ENCODE assay signal across 8 cellular contexts in the genomic region with DNA sequence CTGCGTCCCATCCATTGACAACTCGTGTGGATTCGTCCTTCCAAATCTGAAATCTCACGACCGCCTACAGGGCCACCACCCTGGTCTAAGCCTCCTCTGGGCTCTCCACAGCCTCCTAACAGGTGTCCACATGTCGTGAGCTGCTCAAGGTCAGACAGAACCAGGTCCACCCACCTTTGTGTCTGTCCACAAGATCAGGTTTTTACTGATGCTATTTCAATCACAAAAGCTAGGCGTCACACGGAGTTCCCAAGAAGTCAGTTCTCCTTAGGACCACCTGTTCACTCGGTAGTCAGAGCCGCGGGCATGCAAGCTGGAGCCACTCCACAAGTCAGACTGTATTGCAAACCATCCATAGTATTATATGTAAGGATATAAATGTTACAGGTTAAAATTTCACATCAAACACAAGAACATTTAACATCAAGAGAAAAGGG. TPM values are rescaled to one million over a fixed set of nuclear protein-coding genes. Genes with fewer than 3 reads are reported as not detected.
DNase-seq lines count a peak whose midpoint lies in the region; ATAC-seq and TF ChIP-seq lines count a peak whose summit lies in the region.

No MANE protein-coding gene starts in this region.

- no peak for TF ChIP-seq CTCF in heart right ventricle (IDR thresholded peaks at IDR 0.05)
- TF ChIP-seq CTCF in right atrium auricular region (IDR thresholded peaks at IDR 0.05) = no peak
- no peak for TF ChIP-seq CTCF in tibial nerve (IDR thresholded peaks at IDR 0.05)

- H3K27me3 ChIP-seq in heart right ventricle (peaks cover 0 to 12% (median 0%) of the 10 kb centered on the region in 7 donors), right atrium auricular region (no peaks in the 10 kb centered on the region), mucosa of rectum (ENCODE audit: control insufficient read depth in 2 of 2, insufficient read depth in 2 of 2, low read length in 2 of 2) (peaks cover 0 to 3% of the 10 kb centered on the region in 2 donors), tibial nerve (no peaks in the 10 kb centered on the region)

- H3K36me3 Mint-ChIP-seq in activated naive CD8-positive, alpha-beta T cell treated with anti-CD3 and anti-CD28 coated beads, Interleukin-2, amount 50 U/mL, for 24 hours (ENCODE audit: low read depth) = peaks cover 20% of the 10 kb centered on the region

- H3K9me3 ChIP-seq in heart right ventricle (no peaks in the 10 kb centered on the region), right atrium auricular region (no peaks in the 10 kb centered on the region), mucosa of rectum (ENCODE audit: control insufficient read depth in 2 of 2, low read length in 2 of 2) (no peaks in the 10 kb centered on the region), tibial nerve (no peaks in the 10 kb centered on the region)

- TF ChIP-seq POLR2A in tibial nerve (IDR thresholded peaks at IDR 0.05) (no peak), erythroblast (IDR thresholded peaks at IDR 0.05; ENCODE audit: low read length) (no peak)

- peaks cover 3% of the 10 kb centered on the region for H3K27me3 Mint-ChIP-seq in activated naive CD8-positive, alpha-beta T cell treated with anti-CD3 and anti-CD28 coated beads, Interleukin-2, amount 50 U/mL, for 24 hours

- H3K4me3 ChIP-seq in heart right ventricle = peak overlapping the region in 8 of 10 donors; percentile 56 to 74 (median 63)
- peak overlapping the region in 1 of 2 donors; percentile 58 for H3K4me3 ChIP-seq in right atrium auricular region
- H3K4me3 ChIP-seq in mucosa of rectum (ENCODE audit: low read length in 2 of 2) = peak overlapping the region; percentile 63 to 79
- H3K4me3 ChIP-seq in tibial nerve = peak overlapping the region; percentile 50 to 78 (median 62)

- peak overlapping the region in 1 of 2 donors; percentile 70 for H3K9ac ChIP-seq in mucosa of rectum (ENCODE audit: low read depth in 1 of 2, low read length in 2 of 2)

- H3K27ac Mint-ChIP-seq in activated naive CD8-positive, alpha-beta T cell treated with anti-CD3 and anti-CD28 coated beads, Interleukin-2, amount 50 U/mL, for 24 hours = peak overlapping the region; percentile 87

- DNase-seq in heart right ventricle (no peak), right atrium auricular region (ENCODE audit: low spot score) (no peak), tibial nerve (ENCODE audit: low spot score in 2 of 2) (no peak), erythroblast (lab: John Stamatoyannopoulos, UW) (no peak), NCI-H2196 treated with DMSO at 0.1 percent for 48 hours (lab: John Stamatoyannopoulos, UW; ENCODE audit: unreplicated experiment) (no peak)
- DNase-seq in activated naive CD8-positive, alpha-beta T cell treated with anti-CD3 and anti-CD28 coated beads, Interleukin-2, amount 50 U/mL, for 24 hours = no peak

- no peaks in the 10 kb centered on the region for H3K9me3 Mint-ChIP-seq in activated naive CD8-positive, alpha-beta T cell treated with anti-CD3 and anti-CD28 coated beads, Interleukin-2, amount 50 U/mL, for 24 hours

- H3K36me3 ChIP-seq in heart right ventricle (peaks cover 0 to 8% (median 0%) of the 10 kb centered on the region in 9 donors), right atrium auricular region (no peaks in the 10 kb centered on the region), mucosa of rectum (ENCODE audit: control insufficient read depth in 2 of 2, insufficient read depth in 2 of 2, low read length in 2 of 2) (peaks cover 0 to 7% of the 10 kb centered on the region in 2 donors), tibial nerve (peaks cover 0 to 14% (median 0%) of the 10 kb centered on the region in 3 donors)

- TF ChIP-seq EP300 in tibial nerve (IDR thresholded peaks at IDR 0.05) = no peak

- peaks cover 0 to 21% (median 7%) of the 10 kb centered on the region in 9 donors for H3K4me1 ChIP-seq in heart right ventricle
- H3K4me1 ChIP-seq in right atrium auricular region = peaks cover 0 to 6% of the 10 kb centered on the region in 2 donors
- H3K4me1 ChIP-seq in mucosa of rectum (ENCODE audit: control insufficient read depth in 2 of 2, insufficient read depth in 2 of 2, low read length in 2 of 2) = peaks cover 3 to 4% of the 10 kb centered on the region in 2 donors
- H3K4me1 ChIP-seq in tibial nerve = peaks cover 0 to 16% (median 4%) of the 10 kb centered on the region in 4 donors

- intact Hi-C loops in heart right ventricle (cut with DNase I) = no loop called here

- H3K27ac ChIP-seq in heart right ventricle (no peak overlapping the region), right atrium auricular region (no peak overlapping the region), mucosa of rectum (ENCODE audit: low read depth in 2 of 2, low read length in 2 of 2) (no peak overlapping the region), tibial nerve (peak overlapping the region in 2 of 4 donors; percentile 74 to 87)

- ATAC-seq in heart right ventricle = peak in 2 of 8 donors; percentile 2 to 7
- ATAC-seq in activated naive CD8-positive, alpha-beta T cell treated with anti-CD3 and anti-CD28 coated beads, Interleukin-2, amount 50 U/mL, for 24 hours = no peak
- no peak for ATAC-seq in GM18870 (IDR thresholded peaks at IDR 0.05; ENCODE audit: unreplicated experiment)

- H3K4me3 Mint-ChIP-seq in activated naive CD8-positive, alpha-beta T cell treated with anti-CD3 and anti-CD28 coated beads, Interleukin-2, amount 50 U/mL, for 24 hours = peak overlapping the region; percentile 91

- WGBS in heart right ventricle, 2 donors = 74 to 75% methylated on average over 11 of the region's 11 CpGs
- WGBS in tibial nerve, 2 donors = 72 to 74% methylated on average over 11 of the region's 11 CpGs

- H3K4me1 Mint-ChIP-seq in activated naive CD8-positive, alpha-beta T cell treated with anti-CD3 and anti-CD28 coated beads, Interleukin-2, amount 50 U/mL, for 24 hours = peaks cover 41% of the 10 kb centered on the region

RNA-seq across cellular contexts. Expression of gene DNPH1, which starts 0.5 kb away (rescaled TPM):
- total RNA-seq in heart right ventricle = 10 to 100 TPM; 16.0 to 29.6 (median 25.7) TPM
- 10 to 100 TPM; 25.0 to 51.3 TPM for polyA plus RNA-seq in heart right ventricle
- total RNA-seq in right atrium auricular region = 10 to 100 TPM; 38.4 to 63.9 TPM
- 100 to 1,000 TPM in 2 of 4 donors, 10 to 100 TPM in 2; 61.8 to 114 (median 101) TPM for total RNA-seq in tibial nerve

RNA-seq across cellular contexts. Expression of gene TTBK1, which starts 13.5 kb away (rescaled TPM):
- total RNA-seq in heart right ventricle (under 1 TPM; 0.22 to 0.69 (median 0.32) TPM), right atrium auricular region (under 1 TPM; 0.12 to 0.15 TPM), tibial nerve (not detected)
- under 1 TPM; 0.04 to 0.22 TPM for polyA plus RNA-seq in heart right ventricle

RNA-seq across cellular contexts. Expression of gene CUL9, which starts 47.8 kb away (rescaled TPM):
- total RNA-seq in heart right ventricle (10 to 100 TPM in 8 of 10 donors, 1 to 10 TPM in 2; 7.8 to 17.1 (median 13.4) TPM), right atrium auricular region (10 to 100 TPM; 11.0 to 16.8 TPM), tibial nerve (10 to 100 TPM; 47.9 to 76.2 (median 49.3) TPM)
- polyA plus RNA-seq in heart right ventricle = 10 to 100 TPM in 1 of 2 donors, 1 to 10 TPM in 1; 9.0 to 32.0 TPM

RNA-seq across cellular contexts. Expression of gene SRF, which starts 58.8 kb away (rescaled TPM):
- 10 to 100 TPM; 52.0 to 94.3 (median 70.1) TPM for total RNA-seq in heart right ventricle
- polyA plus RNA-seq in heart right ventricle = 10 to 100 TPM; 30.5 to 54.6 TPM
- total RNA-seq in right atrium auricular region = 100 to 1,000 TPM in 1 of 2 donors, 10 to 100 TPM in 1; 59.4 to 116 TPM
- 10 to 100 TPM; 28.4 to 49.8 (median 35.3) TPM for total RNA-seq in tibial nerve
